38 cellular contexts compared by ENCODE assay signal in the genomic region with DNA sequence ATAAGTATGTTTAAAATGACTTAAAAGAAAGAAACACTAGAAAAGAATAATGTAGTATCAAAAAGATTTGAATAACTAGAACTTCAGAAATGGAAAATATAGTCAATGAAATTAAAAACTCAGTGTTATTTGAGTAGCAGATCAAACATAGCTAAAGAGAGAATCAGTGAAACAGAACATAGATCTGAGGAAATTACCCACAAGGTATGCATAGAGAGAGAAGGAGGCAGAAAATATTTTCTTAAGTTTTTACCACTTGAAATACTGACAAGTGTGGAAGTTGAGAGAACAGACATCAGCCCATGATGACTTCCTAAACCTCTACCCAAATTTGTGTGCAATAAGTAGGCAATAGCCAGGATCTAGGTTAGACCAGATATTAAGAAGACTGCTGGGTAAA.
"Had no signal": no experiment of that assay in that cellular context is flagged by ENCODE, and none has a peak within 500 bp of the region (broad histone marks: within the 10 kb centered on the region; RNA-seq: fewer than 3 reads in every experiment).

No MANE protein-coding gene starts in this region.

- FAIRE-seq: bronchial epithelial cell, TTC549 had no signal

- H3K9me3 ChIP-seq: ascending aorta had no signal

- H3K4me1 ChIP-seq: ascending aorta had no signal

- ATAC-seq: activated CD8-positive, alpha-beta T cell treated with anti-CD3 and anti-CD28 coated beads for 36 hours; activated naive CD8-positive, alpha-beta T cell treated with anti-CD3 and anti-CD28 coated beads, Interleukin-2, amount 50 U/mL, for 24 hours; activated T-cell treated with anti-CD3 and anti-CD28 coated beads, Interleukin-2, amount 50 U/mL, for 4 hours; activated T-cell treated with anti-CD3 and anti-CD28 coated beads, Interleukin-2, amount 50 U/mL, for 72 hours; activated T-helper 17 cell treated with anti-CD3 and anti-CD28 coated beads, Interleukin-2, amount 50 U/mL, for 72 hours had no signal

- H3K27ac Mint-ChIP-seq: activated CD4-positive, alpha-beta memory T cell treated with anti-CD3 and anti-CD28 coated beads for 36 hours; activated CD4-positive, alpha-beta T cell treated with anti-CD3 and anti-CD28 coated beads, Interleukin-2, amount 10 ng/mL, durations not matched to agents 24 days and 14 days; activated CD8-positive, alpha-beta T cell treated with anti-CD3 and anti-CD28 coated beads for 36 hours; activated naive CD4-positive, alpha-beta T cell treated with anti-CD3 and anti-CD28 coated beads, Interleukin-2, amount 10 ng/mL, durations not matched to agents 7 days and 5 days; activated naive CD8-positive, alpha-beta T cell treated with anti-CD3 and anti-CD28 coated beads, Interleukin-2, amount 10 ng/mL, durations not matched to agents 7 days and 5 days; activated naive CD8-positive, alpha-beta T cell treated with anti-CD3 and anti-CD28 coated beads, Interleukin-2, amount 50 U/mL, for 24 hours; activated T-cell treated with anti-CD3 and anti-CD28 coated beads, Interleukin-2, amount 50 U/mL, for 72 hours; activated T-helper 1 cell treated with anti-CD3 and anti-CD28 coated beads, Interleukin-12 subunit alpha, Interleukin-12 subunit beta, Interleukin-2, Interleukin-4 antibody, amounts not matched to agents 30 ng/mL and 10 ng/mL and 1 ng/mL, durations not matched to agents 14 hours and 24 hours and 36 hours; activated T-helper 17 cell treated with anti-CD3 and anti-CD28 coated beads, Interleukin-2, amount 50 U/mL, for 72 hours; brain; T-helper 1 cell treated with Interleukin-12 subunit alpha and Interleukin-12 subunit beta and Interleukin-4 antibody, amounts not matched to agents 30 μg/mL and 1 μg/mL, for 36 hours; T-helper 2 cell treated with Interferon-gamma antibody and Interleukin-4, amounts not matched to agents 5 μg/mL and 100 μg/mL, for 36 hours had no signal

- H3K4me3 Mint-ChIP-seq: activated B cell treated with CpG ODN at 0.5 μM for 24 hours; activated CD4-positive, alpha-beta memory T cell treated with anti-CD3 and anti-CD28 coated beads for 36 hours; activated CD4-positive, alpha-beta T cell treated with anti-CD3 and anti-CD28 coated beads, Interleukin-2, amount 10 ng/mL, durations not matched to agents 24 days and 14 days; activated CD8-positive, alpha-beta T cell treated with anti-CD3 and anti-CD28 coated beads for 36 hours; activated naive CD4-positive, alpha-beta T cell treated with anti-CD3 and anti-CD28 coated beads, Interleukin-2, amount 10 ng/mL, durations not matched to agents 7 days and 5 days; activated naive CD4-positive, alpha-beta T cell treated with anti-CD3 and anti-CD28 coated beads, Interleukin-2, amount 50 U/mL, for 24 hours; activated naive CD8-positive, alpha-beta T cell; activated naive CD8-positive, alpha-beta T cell treated with anti-CD3 and anti-CD28 coated beads, Interleukin-2, amount 10 ng/mL, durations not matched to agents 7 days and 5 days; activated naive CD8-positive, alpha-beta T cell treated with anti-CD3 and anti-CD28 coated beads, Interleukin-2, amount 50 U/mL, for 24 hours; activated T-cell treated with anti-CD3 and anti-CD28 coated beads, Interleukin-2, amount 50 U/mL, for 4 hours; activated T-cell treated with anti-CD3 and anti-CD28 coated beads, Interleukin-2, amount 50 U/mL, for 72 hours; activated T-helper 1 cell treated with anti-CD3 and anti-CD28 coated beads, Interleukin-12 subunit alpha, Interleukin-12 subunit beta, Interleukin-2, Interleukin-4 antibody, amounts not matched to agents 30 ng/mL and 10 ng/mL and 1 ng/mL, durations not matched to agents 14 hours and 24 hours and 36 hours; activated T-helper 17 cell treated with anti-CD3 and anti-CD28 coated beads, Interleukin-2, amount 50 U/mL, for 72 hours; brain; central memory CD8-positive, alpha-beta T cell; T-helper 1 cell treated with Interleukin-12 subunit alpha and Interleukin-12 subunit beta and Interleukin-4 antibody, amounts not matched to agents 30 μg/mL and 1 μg/mL, for 36 hours; T-helper 2 cell treated with Interferon-gamma antibody and Interleukin-4, amounts not matched to agents 5 μg/mL and 100 μg/mL, for 36 hours had no signal

- DNase-seq: activated B cell treated with CpG ODN at 0.5 μM for 24 hours; activated CD4-positive, alpha-beta memory T cell treated with anti-CD3 and anti-CD28 coated beads for 36 hours; activated CD4-positive, alpha-beta T cell treated with anti-CD3 and anti-CD28 coated beads for 4 hours; activated CD4-positive, alpha-beta T cell treated with anti-CD3 and anti-CD28 coated beads, Interleukin-2, amount 10 ng/mL, durations not matched to agents 24 days and 14 days; activated CD4-positive, alpha-beta T cell treated with anti-CD3 and anti-CD28 coated beads, Interleukin-2, amount 50 U/mL, for 1 hour; activated CD4-positive, alpha-beta T cell treated with anti-CD3 and anti-CD28 coated beads, Interleukin-2, amount 50 U/mL, for 4 hours; activated CD4-positive, CD25-positive, alpha-beta regulatory T cell treated with anti-CD3 and anti-CD28 coated beads, Interleukin-2, amount 50 U/mL, for 72 hours; activated CD8-positive, alpha-beta memory T cell treated with anti-CD3 and anti-CD28 coated beads, Interleukin-2, amount 50 U/mL, for 4 hours; activated CD8-positive, alpha-beta T cell treated with anti-CD3 and anti-CD28 coated beads for 36 hours; activated effector memory CD4-positive, alpha-beta T cell treated with anti-CD3 and anti-CD28 coated beads, Interleukin-2, amount 50 U/mL, for 16 hours; activated gamma-delta T cell treated with Interleukin-2 at 50 U/mL for 16 hours; activated naive CD4-positive, alpha-beta T cell treated with anti-CD3 and anti-CD28 coated beads, Interleukin-2, amount 10 ng/mL, durations not matched to agents 7 days and 5 days; activated naive CD4-positive, alpha-beta T cell treated with Interleukin-2 at 50 U/mL for 16 hours; activated naive CD8-positive, alpha-beta T cell treated with anti-CD3 and anti-CD28 coated beads, Interleukin-2, amount 10 ng/mL, durations not matched to agents 7 days and 5 days; activated naive CD8-positive, alpha-beta T cell treated with anti-CD3 and anti-CD28 coated beads, Interleukin-2, amount 50 U/mL, for 24 hours; activated T-cell treated with anti-CD3 and anti-CD28 coated beads for 4 hours; activated T-cell treated with anti-CD3 and anti-CD28 coated beads, Interleukin-2, amount 50 U/mL, for 1 hour; activated T-cell treated with anti-CD3 and anti-CD28 coated beads, Interleukin-2, amount 50 U/mL, for 4 hours; activated T-cell treated with anti-CD3 and anti-CD28 coated beads, Interleukin-2, amount 50 U/mL, for 72 hours; amygdala; anterior cingulate cortex; caudate nucleus; cerebellar nuclear complex; T-helper 2 cell; T-helper 9 cell had no signal

- H3K27me3 Mint-ChIP-seq: activated B cell treated with CpG ODN at 0.5 μM for 24 hours; activated CD4-positive, alpha-beta memory T cell treated with anti-CD3 and anti-CD28 coated beads for 36 hours; activated CD4-positive, alpha-beta T cell treated with anti-CD3 and anti-CD28 coated beads, Interleukin-2, amount 10 ng/mL, durations not matched to agents 24 days and 14 days; activated CD8-positive, alpha-beta T cell treated with anti-CD3 and anti-CD28 coated beads for 36 hours; activated naive CD4-positive, alpha-beta T cell treated with anti-CD3 and anti-CD28 coated beads, Interleukin-2, amount 10 ng/mL, durations not matched to agents 7 days and 5 days; activated naive CD4-positive, alpha-beta T cell treated with anti-CD3 and anti-CD28 coated beads, Interleukin-2, amount 50 U/mL, for 24 hours; activated naive CD8-positive, alpha-beta T cell; activated naive CD8-positive, alpha-beta T cell treated with anti-CD3 and anti-CD28 coated beads, Interleukin-2, amount 10 ng/mL, durations not matched to agents 7 days and 5 days; activated naive CD8-positive, alpha-beta T cell treated with anti-CD3 and anti-CD28 coated beads, Interleukin-2, amount 50 U/mL, for 24 hours; activated T-helper 17 cell treated with anti-CD3 and anti-CD28 coated beads, Interleukin-2, amount 50 U/mL, for 72 hours; brain; central memory CD8-positive, alpha-beta T cell had no signal

- H3K9me3 Mint-ChIP-seq: activated naive CD4-positive, alpha-beta T cell treated with anti-CD3 and anti-CD28 coated beads, Interleukin-2, amount 50 U/mL, for 24 hours; activated T-helper 17 cell treated with anti-CD3 and anti-CD28 coated beads, Interleukin-2, amount 50 U/mL, for 72 hours had no signal

- H3K4me3 ChIP-seq: ascending aorta, cardiac muscle cell had no signal

- H3K27me3 ChIP-seq: ascending aorta, cardiac muscle cell had no signal

- H3K4me1 Mint-ChIP-seq: activated naive CD4-positive, alpha-beta T cell treated with anti-CD3 and anti-CD28 coated beads, Interleukin-2, amount 10 ng/mL, durations not matched to agents 7 days and 5 days; activated naive CD4-positive, alpha-beta T cell treated with anti-CD3 and anti-CD28 coated beads, Interleukin-2, amount 50 U/mL, for 24 hours; activated naive CD8-positive, alpha-beta T cell treated with anti-CD3 and anti-CD28 coated beads, Interleukin-2, amount 50 U/mL, for 24 hours; brain had no signal

- H3K27ac ChIP-seq: ascending aorta, cardiac muscle cell, VCaP had no signal
